Comparison of ENCODE assay signal across 11 cellular contexts in genomic region chr3:126745760-126746394, GRCh38. TPM values are rescaled to one million over a fixed set of nuclear protein-coding genes. Genes with fewer than 3 reads are reported as not detected.
A peak's percentile ranks its signal among the peaks of the same experiment; 100 is the strongest.
DNase-seq lines count a peak whose midpoint lies in the region; ATAC-seq and TF ChIP-seq lines count a peak whose summit lies in the region.
"Had no signal": no experiment of that assay in that cellular context is flagged by ENCODE, and none has a peak within 500 bp of the region (broad histone marks: within the 10 kb centered on the region; RNA-seq: fewer than 3 reads in every experiment).

No MANE protein-coding gene starts in this region.

- peaks cover 0 to 48% (median 17%) of the 10 kb centered on the region in 9 donors for H3K4me1 ChIP-seq in heart right ventricle

- no peaks in the 10 kb centered on the region for H3K9me3 ChIP-seq in heart right ventricle

- peak; percentile 48 to 86 (median 76) for ATAC-seq in heart right ventricle
- ATAC-seq: activated CD4-positive, alpha-beta T cell treated with anti-CD3 and anti-CD28 coated beads for 36 hours had no signal

- no peak for TF ChIP-seq CTCF in heart right ventricle (IDR thresholded peaks at IDR 0.05)

- peaks cover 0 to 9% (median 0%) of the 10 kb centered on the region in 9 donors for H3K36me3 ChIP-seq in heart right ventricle

- H3K27ac ChIP-seq in heart right ventricle = peak overlapping the region; percentile 67 to 91 (median 88)
- H3K27ac ChIP-seq: parathyroid adenoma, SK-N-MC had no signal

- 52 to 71% methylated on average over 6 of the region's 6 CpGs for WGBS in heart right ventricle, 2 donors

- no peak overlapping the region for H3K4me3 ChIP-seq in heart right ventricle
- H3K4me3 ChIP-seq: SK-N-MC had no signal

- intact Hi-C loops in heart right ventricle (cut with DNase I) = loop anchor here in 4 of 10 donors (5.0 to 10.0 kb wide), 4 partner anchors 69 to 799 kb away; no protein-coding TSS in a partner anchor

- no peaks in the 10 kb centered on the region for H3K27me3 ChIP-seq in heart right ventricle

- DNase-seq in HT-29 (ENCODE audit: low spot score) (peak; percentile 49), RPMI8226 (peak; percentile 84), heart right ventricle (peak; percentile 68 to 80), renal cortical epithelial cell (ENCODE audit: low read depth) (peak; percentile 27), C1 segment of cervical spinal cord (lab: John Stamatoyannopoulos, UW) (no peak), NCI-H446 (lab: John Stamatoyannopoulos, UW) (no peak), AG08395 (ENCODE audit: low spot score) (no peak)
- DNase-seq: activated CD4-positive, alpha-beta T cell treated with anti-CD3 and anti-CD28 coated beads for 36 hours; stimulated activated CD4-positive, alpha-beta T cell treated with anti-CD3 and anti-CD28 coated beads, Interleukin-4, amount 100 ng/mL, for 1 hour had no signal

RNA-seq across cellular contexts. Expression of gene CHCHD6, which starts 41.8 kb away (rescaled TPM):
- total RNA-seq in HT-29 (2014; rRNA removed; shearing (Covaris generic)) = 33.1 and 36.8 TPM in 2 replicates
- 10 to 100 TPM in 6 of 10 donors, 1 to 10 TPM in 4; 5.2 to 15.8 (median 10.2) TPM for total RNA-seq in heart right ventricle
- 10 to 100 TPM in 1 of 2 donors, 1 to 10 TPM in 1; 9.9 to 27.0 TPM for polyA plus RNA-seq in heart right ventricle
- 8.3 and 12.6 TPM in 2 replicates for total RNA-seq in renal cortical epithelial cell

Comparison
In these comparisons a context has a peak if more than half of its experiments do, and no peak if none do; other contexts are left out.
1. DNase-seq: peak in HT-29 (single experiment), RPMI8226 (single experiment), heart right ventricle (2 of 2) and renal cortical epithelial cell (single experiment); none in C1 segment of cervical spinal cord (0 of 14), NCI-H446 (0 of 2) and AG08395 (single experiment).